Comparison of ENCODE assay signal across 2 cellular contexts in genomic region chr1:89794406-89794805, GRCh38.
TF ChIP-seq lines count a peak whose summit lies in the region.

No MANE protein-coding gene starts in this region.

TF ChIP-seq in IMR-90, 13 proteins besides CTCF, POLR2A, EP300 and RAD21:
- TF ChIP-seq CEBPB (IDR thresholded peaks at IDR 0.05; ENCODE audit: low read depth, low read length) (no peak), RFX5 (IDR thresholded peaks at IDR 0.05; ENCODE audit: low read depth, low read length) (no peak), MAFK (IDR thresholded peaks at IDR 0.05; ENCODE audit: low read depth, low read length) (no peak), MAZ (IDR thresholded peaks at IDR 0.05; ENCODE audit: borderline replicate concordance, low read depth, low read length) (no peak), ELK1 (IDR thresholded peaks at IDR 0.05; ENCODE audit: borderline replicate concordance, low read depth, low read length) (no peak), NFE2L2 (IDR thresholded peaks at IDR 0.05; ENCODE audit: low read depth, low read length) (no peak), CHD1 (IDR thresholded peaks at IDR 0.05; ENCODE audit: low read depth, low read length) (no peak), USF2 (IDR thresholded peaks at IDR 0.05; ENCODE audit: low read depth, low read length) (no peak), RCOR1 (IDR thresholded peaks at IDR 0.05; ENCODE audit: insufficient replicate concordance, low read length) (no peak)

TF ChIP-seq in H1, 55 proteins besides CTCF, POLR2A, EP300 and RAD21:
- TF ChIP-seq KDM1A (IDR thresholded peaks at IDR 0.05; ENCODE audit: borderline replicate concordance, low read length), result peak; percentile 74; the same call in 1 of the 2 replicates
- no peak for TF ChIP-seq MAFK (IDR thresholded peaks at IDR 0.05; ENCODE audit: low read depth, low read length)
- no peak for TF ChIP-seq TAF7 (optimal IDR thresholded peaks at IDR 0.05; ENCODE audit: borderline replicate concordance, low read depth, low read length)
- TF ChIP-seq ATF2 (IDR thresholded peaks at IDR 0.05; ENCODE audit: low read length), result no peak
- TF ChIP-seq CHD7 (IDR thresholded peaks at IDR 0.05; ENCODE audit: insufficient replicate concordance, low read length), result no peak
- peak; percentile 96 for TF ChIP-seq TEAD4 (IDR thresholded peaks at IDR 0.05; ENCODE audit: low read depth, low read length)
- TF ChIP-seq SRF (IDR thresholded peaks at IDR 0.05; ENCODE audit: low read depth, low read length), result no peak
- no peak for TF ChIP-seq USF2 (IDR thresholded peaks at IDR 0.05; ENCODE audit: low read length)
- TF ChIP-seq GTF2F1 (IDR thresholded peaks at IDR 0.05; ENCODE audit: borderline replicate concordance, low read depth, low read length), result no peak
- no peak; the same call in 1 of the 2 replicates for TF ChIP-seq RBBP5 (IDR thresholded peaks at IDR 0.05; ENCODE audit: borderline replicate concordance, low read depth, low read length)
- no peak for TF ChIP-seq JUN (IDR thresholded peaks at IDR 0.05; ENCODE audit: low read depth, low read length)
- 0 out of 2 replicates have a peak, but pooled peaks have one; percentile 41 for TF ChIP-seq SP1 (IDR thresholded peaks at IDR 0.05; ENCODE audit: low read depth, low read length)
- TF ChIP-seq KDM4A (IDR thresholded peaks at IDR 0.05; ENCODE audit: low read depth, low read length, severe bottlenecking), result no peak
- TF ChIP-seq MAX (IDR thresholded peaks at IDR 0.05), result peak; percentile 61
- no peak for TF ChIP-seq BCL11A (IDR thresholded peaks at IDR 0.05; ENCODE audit: low read depth in 2 of 2, low read length in 2 of 2)
- TF ChIP-seq CBX5 (IDR thresholded peaks at IDR 0.05; ENCODE audit: low read depth, low read length), result no peak
- TF ChIP-seq TBP (IDR thresholded peaks at IDR 0.05; ENCODE audit: low read depth, low read length), result no peak
- no peak for TF ChIP-seq SIX5 (IDR thresholded peaks at IDR 0.05; ENCODE audit: low read depth, low read length)
- no peak for TF ChIP-seq BRCA1 (IDR thresholded peaks at IDR 0.05; ENCODE audit: low read depth, low read length)
